8 cellular contexts compared by ENCODE assay signal in the genomic region with DNA sequence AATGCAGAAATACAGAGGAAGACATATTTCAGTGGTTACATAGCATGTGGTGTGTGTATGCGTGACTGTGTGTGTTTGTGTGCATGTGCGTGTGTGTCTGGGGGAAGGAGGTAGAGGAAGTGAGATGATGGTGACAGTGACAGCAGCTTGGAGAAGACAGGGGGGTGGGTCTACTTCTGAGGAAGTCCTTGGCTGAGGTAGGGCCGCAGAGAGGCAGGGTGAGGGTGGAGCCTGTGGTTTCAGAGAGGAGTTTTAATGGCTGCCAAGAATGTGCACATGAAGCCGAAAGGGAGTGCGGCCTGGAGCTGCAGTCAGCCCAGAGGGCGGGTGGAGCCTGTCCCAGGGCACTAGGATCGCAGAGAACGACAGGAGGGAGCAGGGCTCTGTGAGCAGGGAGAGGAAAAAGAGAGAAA. TPM values are rescaled to one million over a fixed set of nuclear protein-coding genes. Genes with fewer than 3 reads are reported as not detected.
DNase-seq lines count a peak whose midpoint lies in the region; ATAC-seq and TF ChIP-seq lines count a peak whose summit lies in the region.

No MANE protein-coding gene starts in this region.

- peak overlapping the region; percentile 69 for H3K27ac Mint-ChIP-seq in osteocyte (ENCODE audit: unreplicated experiment)

- H3K36me3 ChIP-seq in esophagus squamous epithelium: no peaks in the 10 kb centered on the region

- TF ChIP-seq CTCF in esophagus squamous epithelium (IDR thresholded peaks at IDR 0.05) (no peak), osteocyte (IDR thresholded peaks at IDR 0.05) (no peak)

- peaks cover 7 to 42% (median 10%) of the 10 kb centered on the region in 3 donors for H3K4me1 ChIP-seq in esophagus squamous epithelium

- no peaks in the 10 kb centered on the region for H3K36me3 Mint-ChIP-seq in osteocyte (ENCODE audit: unreplicated experiment)

- 14 to 17% methylated on average over 8 of the region's 8 CpGs for WGBS in esophagus squamous epithelium, 2 donors

- peak overlapping the region; percentile 31 to 59 (median 46) for H3K27ac ChIP-seq in esophagus squamous epithelium

- DNase-seq in NCI-H526 (lab: John Stamatoyannopoulos, UW) (peak; percentile 72 to 79), esophagus squamous epithelium (lab: John Stamatoyannopoulos, UW) (peak; percentile 34), osteocyte (ENCODE audit: extremely low spot score, unreplicated experiment) (no peak), ureter (ENCODE audit: low spot score) (peak; percentile 72), NCI-H1930 (lab: John Stamatoyannopoulos, UW) (no peak)
- peak; percentile 84 for DNase-seq in activated CD8-positive, alpha-beta memory T cell treated with anti-CD3 and anti-CD28 coated beads for 24 hours

- intact Hi-C loops in esophagus squamous epithelium (cut with DNase I): no loop called here

- peaks cover 13% of the 10 kb centered on the region for H3K4me1 Mint-ChIP-seq in osteocyte (ENCODE audit: unreplicated experiment)

- H3K4me3 ChIP-seq in esophagus squamous epithelium: peak overlapping the region in 1 of 4 donors; percentile 5

- H3K9me3 Mint-ChIP-seq in osteocyte (ENCODE audit: unreplicated experiment): no peaks in the 10 kb centered on the region

- H3K27me3 ChIP-seq in esophagus squamous epithelium: no peaks in the 10 kb centered on the region

- TF ChIP-seq POLR2A in GM18526 (IDR thresholded peaks at IDR 0.05; ENCODE audit: extremely low read depth, insufficient read length): peak; percentile 60
- TF ChIP-seq POLR2A in esophagus squamous epithelium (IDR thresholded peaks at IDR 0.05): no peak

- no peak overlapping the region for H3K4me3 Mint-ChIP-seq in osteocyte (ENCODE audit: unreplicated experiment)

- peak; percentile 99 for ATAC-seq in HG02884 (IDR thresholded peaks at IDR 0.05; ENCODE audit: unreplicated experiment)

- no peaks in the 10 kb centered on the region for H3K9me3 ChIP-seq in esophagus squamous epithelium

- H3K27me3 Mint-ChIP-seq in osteocyte (ENCODE audit: unreplicated experiment): peaks cover 4% of the 10 kb centered on the region

RNA-seq across cellular contexts. Expression of gene RNF24, which starts 22.7 kb away (rescaled TPM):
- 10 to 100 TPM in 1 of 4 donors, 1 to 10 TPM in 3; 6.9 to 10.0 (median 8.9) TPM for total RNA-seq in esophagus squamous epithelium
- 17.5 and 18.5 TPM in 2 replicates for total RNA-seq in osteocyte
- 15.9 TPM for total RNA-seq in ureter

Comparison
In these comparisons a context has a peak if more than half of its experiments do, and no peak if none do; other contexts are left out.
1. DNase-seq: peak in NCI-H526 (2 of 2), activated CD8-positive, alpha-beta memory T cell treated with anti-CD3 and anti-CD28 coated beads for 24 hours (single experiment), esophagus squamous epithelium (single experiment) and ureter (single experiment); none in osteocyte (single experiment) and NCI-H1930 (0 of 2).